ENCODE assay signal across 24 cellular contexts in the genomic region with DNA sequence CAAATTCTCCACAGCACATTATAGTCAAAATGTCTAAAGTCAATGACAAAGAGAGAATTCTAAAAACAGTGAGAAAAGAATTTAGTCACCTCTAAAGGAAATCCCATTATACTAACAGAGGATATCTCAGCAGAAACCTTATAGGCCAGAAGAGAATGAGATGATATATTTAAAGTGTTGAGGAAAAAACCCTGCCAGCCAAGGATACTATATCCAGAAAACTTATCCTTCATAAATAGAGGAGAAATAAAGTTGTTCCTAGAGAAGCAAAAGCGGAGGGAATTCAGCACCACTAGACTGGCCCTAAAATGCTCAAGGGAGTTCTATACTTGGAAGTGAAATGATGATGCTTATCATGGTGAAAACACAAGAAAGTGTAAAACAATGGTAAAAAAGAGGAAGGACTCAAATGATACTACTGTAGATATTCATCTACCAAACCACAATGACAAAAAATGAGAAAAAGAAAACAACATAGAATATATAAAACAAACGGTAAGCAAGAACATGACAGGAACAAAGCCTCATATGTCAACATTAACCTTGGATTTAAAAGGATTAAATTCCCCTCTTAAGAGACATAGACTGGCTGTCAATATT.
"Had no signal": no experiment of that assay in that cellular context is flagged by ENCODE, and none has a peak within 500 bp of the region (broad histone marks: within the 10 kb centered on the region; RNA-seq: fewer than 3 reads in every experiment).

No MANE protein-coding gene starts in this region.

- H3K4me3 ChIP-seq: neural progenitor cell, ovary, psoas muscle, right lobe of liver, sigmoid colon, stomach, thoracic aorta, thyroid gland, tibial nerve, upper lobe of left lung, vagina had no signal

- H3K4me1 ChIP-seq: neural progenitor cell, parathyroid adenoma, psoas muscle, right lobe of liver, sigmoid colon, stomach, thyroid gland, tibial nerve, upper lobe of left lung, vagina had no signal

- H3K9me3 ChIP-seq: ovary, right lobe of liver, thyroid gland had no signal

- H3K27me3 ChIP-seq: neural progenitor cell, ovary, right lobe of liver, sigmoid colon, stomach, thyroid gland, tibial nerve, upper lobe of left lung, vagina had no signal

- H3K36me3 ChIP-seq: neural progenitor cell, ovary, right lobe of liver, sigmoid colon, stomach, thoracic aorta, thyroid gland, tibial nerve, upper lobe of left lung, vagina had no signal

- ATAC-seq: psoas muscle; right cardiac atrium; right lobe of liver; stimulated activated effector memory CD8-positive, alpha-beta T cell treated with anti-CD3 and anti-CD28 coated beads, Interleukin-12 subunit alpha, Interleukin-12 subunit beta, amount 100 ng/mL, for 72 hours; stimulated activated naive B cell treated with anti-CD40 and anti-IgM and Interleukin-4, amounts not matched to agents 10 μg/mL and 1 μg/mL and 100 μg/mL, for 72 hours had no signal

- H3K27ac ChIP-seq: neural progenitor cell, ovary, parathyroid adenoma, psoas muscle, right lobe of liver, sigmoid colon, stomach, thoracic aorta, thyroid gland, tibial nerve, upper lobe of left lung, vagina had no signal

- DNase-seq: occipital lobe; ovary; posterior cingulate gyrus; psoas muscle; right cardiac atrium; right lobe of liver; sigmoid colon; small intestine; stimulated activated CD4-positive, alpha-beta T cell treated with anti-CD3 and anti-CD28 coated beads, Interleukin-15, amount 100 ng/mL, for 24 hours; stimulated activated CD4-positive, alpha-beta T cell treated with anti-CD3 and anti-CD28 coated beads, Interleukin-2, amount 100 ng/mL, for 24 hours; stimulated activated CD4-positive, alpha-beta T cell treated with anti-CD3 and anti-CD28 coated beads, Interleukin-2, amount 100 ng/mL, for 48 hours; stimulated activated CD4-positive, alpha-beta T cell treated with anti-CD3 and anti-CD28 coated beads, Interleukin-4, amount 100 ng/mL, for 24 hours; stimulated activated naive B cell treated with anti-CD40 and anti-IgM and Interleukin-4, amounts not matched to agents 10 μg/mL and 1 μg/mL and 100 μg/mL, for 72 hours; stimulated activated naive CD4-positive, alpha-beta T cell treated with Interleukin-2 at 50 U/mL for 16 hours; stomach; thyroid gland; trophoblast cell; upper lobe of left lung had no signal
